ENCODE assay signal across 19 cellular contexts in the genomic region with DNA sequence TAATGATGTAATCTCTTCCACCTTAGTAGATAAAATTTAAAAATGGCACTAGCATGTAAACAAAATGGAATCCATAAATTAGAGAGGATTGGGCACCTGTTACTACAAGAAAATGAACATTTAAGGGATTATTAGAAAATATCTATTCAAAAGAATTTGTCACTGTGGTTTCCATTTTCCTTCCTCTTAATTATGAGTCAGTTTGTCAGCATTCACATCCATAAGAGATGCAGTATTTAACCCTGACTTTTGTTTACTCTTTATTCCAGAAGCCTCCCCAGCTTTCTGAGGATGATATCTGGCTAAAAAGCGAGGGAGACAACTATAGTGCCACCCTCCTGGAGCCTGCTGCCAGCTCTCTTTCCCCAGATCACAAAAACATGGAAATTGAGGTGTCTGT.
DNase-seq lines count a peak whose midpoint lies in the region; ATAC-seq and TF ChIP-seq lines count a peak whose summit lies in the region.
"Had no signal": no experiment of that assay in that cellular context is flagged by ENCODE, and none has a peak within 500 bp of the region (broad histone marks: within the 10 kb centered on the region; RNA-seq: fewer than 3 reads in every experiment).

No MANE protein-coding gene starts in this region.

- H3K36me3 Mint-ChIP-seq in stimulated activated naive B cell treated with anti-CD40 and anti-IgM and Interleukin-4, amounts not matched to agents 10 μg/mL and 1 μg/mL and 100 μg/mL, for 72 hours, result peaks cover 73 to 81% of the 10 kb centered on the region in 2 donors
- H3K36me3 Mint-ChIP-seq in osteocyte (ENCODE audit: unreplicated experiment), result peaks cover 31% of the 10 kb centered on the region

- H3K79me2 ChIP-seq in fibroblast of lung (ENCODE audit: control insufficient read depth, insufficient read depth, low read length), result peaks cover 97% of the 10 kb centered on the region

- no peak overlapping the region for H3K4me3 ChIP-seq in fibroblast of lung (replicated peaks in 1 of 4; ENCODE audit: control extremely low read depth in 1 of 4, insufficient read depth in 1 of 4, low read depth in 3 of 4, low read length in 4 of 4)
- H3K4me3 ChIP-seq: GM12878 had no signal

- peaks cover 49 to 84% of the 10 kb centered on the region in 2 donors for H3K4me1 Mint-ChIP-seq in stimulated activated naive B cell treated with anti-CD40 and anti-IgM and Interleukin-4, amounts not matched to agents 10 μg/mL and 1 μg/mL and 100 μg/mL, for 72 hours
- peaks cover 41% of the 10 kb centered on the region for H3K4me1 Mint-ChIP-seq in osteocyte (ENCODE audit: unreplicated experiment)

- H3K9ac ChIP-seq in fibroblast of lung (ENCODE audit: insufficient read depth, low read length), result no peak overlapping the region
- H3K9ac ChIP-seq: KMS-11 had no signal

- H4K20me1 ChIP-seq in fibroblast of lung (ENCODE audit: control insufficient read depth, extremely low read depth, insufficient read depth, low read length), result peaks cover 3% of the 10 kb centered on the region

- H3K27me3 Mint-ChIP-seq in stimulated activated naive B cell treated with anti-CD40 and anti-IgM and Interleukin-4, amounts not matched to agents 10 μg/mL and 1 μg/mL and 100 μg/mL, for 72 hours, result no peaks in the 10 kb centered on the region
- H3K27me3 Mint-ChIP-seq in osteocyte (ENCODE audit: unreplicated experiment), result no peaks in the 10 kb centered on the region
- H3K27me3 Mint-ChIP-seq: CD4-positive, CD25-positive, alpha-beta regulatory T cell had no signal

- H2AFZ ChIP-seq in fibroblast of lung (ENCODE audit: low read length), result no peak overlapping the region

- peak overlapping the region; percentile 0 for H3K27ac ChIP-seq in fibroblast of lung (ENCODE audit: insufficient read depth, low read length)
- H3K27ac ChIP-seq: KMS-11 had no signal

- H3K4me1 ChIP-seq in fibroblast of lung (ENCODE audit: control insufficient read depth, extremely low read depth, insufficient read depth, low read length), result peaks cover 28% of the 10 kb centered on the region

- DNase-seq in ELR (ENCODE audit: low read depth) (peak; percentile 54), M059J (ENCODE audit: low read depth) (peak; percentile 38), fibroblast of lung (ENCODE audit: low read depth in 2 of 2) (no peak), osteocyte (ENCODE audit: extremely low spot score, unreplicated experiment) (no peak), OCI-M1 (lab: John Stamatoyannopoulos, UW) (no peak)
- DNase-seq in stimulated activated naive B cell treated with anti-CD40 and anti-IgM and Interleukin-4, amounts not matched to agents 10 μg/mL and 1 μg/mL and 100 μg/mL, for 72 hours, result no peak
- DNase-seq: CD4-positive, CD25-positive, alpha-beta regulatory T cell; COR-L47; GOT3; NCI-H1417; NCI-H187; NCI-H2107; NCI-H510A; NCI-H748 treated with DMSO at 0.1 percent for 48 hours; NK-92 treated with Interleukin-12 subunit alpha and Interleukin-12 subunit beta, amount 100 ng/mL, for 24 hours; SHP77 treated with DMSO at 0.1 percent for 48 hours had no signal

- H3K36me3 ChIP-seq in fibroblast of lung (ENCODE audit: control insufficient read depth, insufficient read depth, low read length), result peaks cover 17% of the 10 kb centered on the region

- no peaks in the 10 kb centered on the region for H3K9me3 ChIP-seq in fibroblast of lung (ENCODE audit: control insufficient read depth, insufficient read depth, low read depth, low read length)

- H3K4me2 ChIP-seq in fibroblast of lung (ENCODE audit: extremely low read depth, insufficient read depth, low read length), result no peak overlapping the region
- H3K4me2 ChIP-seq: KMS-11 had no signal

- no peak for TF ChIP-seq CTCF in fibroblast of lung (conservative IDR thresholded peaks at IDR 0.05 in 1 of 2, IDR thresholded peaks at IDR 0.05 in 1 of 2; ENCODE audit: low read depth in 1 of 2, low read length in 2 of 2)
- no peak for TF ChIP-seq CTCF in osteocyte (IDR thresholded peaks at IDR 0.05)

- peaks cover 0 to 3% of the 10 kb centered on the region in 2 donors for H3K9me3 Mint-ChIP-seq in stimulated activated naive B cell treated with anti-CD40 and anti-IgM and Interleukin-4, amounts not matched to agents 10 μg/mL and 1 μg/mL and 100 μg/mL, for 72 hours
- no peaks in the 10 kb centered on the region for H3K9me3 Mint-ChIP-seq in osteocyte (ENCODE audit: unreplicated experiment)
- H3K9me3 Mint-ChIP-seq: CD4-positive, CD25-positive, alpha-beta regulatory T cell had no signal

- peak overlapping the region in 1 of 2 donors; percentile 15 for H3K4me3 Mint-ChIP-seq in stimulated activated naive B cell treated with anti-CD40 and anti-IgM and Interleukin-4, amounts not matched to agents 10 μg/mL and 1 μg/mL and 100 μg/mL, for 72 hours
- no peak overlapping the region for H3K4me3 Mint-ChIP-seq in osteocyte (ENCODE audit: unreplicated experiment)
- H3K4me3 Mint-ChIP-seq: CD4-positive, CD25-positive, alpha-beta regulatory T cell had no signal

- no peak for ATAC-seq in stimulated activated naive B cell treated with anti-CD40 and anti-IgM and Interleukin-4, amounts not matched to agents 10 μg/mL and 1 μg/mL and 100 μg/mL, for 72 hours (replicated peaks)
- ATAC-seq in HG02623 (IDR thresholded peaks at IDR 0.05; ENCODE audit: unreplicated experiment), result no peak
- ATAC-seq: GM12878 had no signal

- H3K27me3 ChIP-seq in fibroblast of lung (ENCODE audit: control insufficient read depth, insufficient read depth, low read length), result no peaks in the 10 kb centered on the region

- H3K27ac Mint-ChIP-seq in stimulated activated naive B cell treated with anti-CD40 and anti-IgM and Interleukin-4, amounts not matched to agents 10 μg/mL and 1 μg/mL and 100 μg/mL, for 72 hours, result peak overlapping the region; percentile 84
- no peak overlapping the region for H3K27ac Mint-ChIP-seq in osteocyte (ENCODE audit: unreplicated experiment)

Comparison
In these comparisons a context has a peak if more than half of its experiments do, and no peak if none do; other contexts are left out.
1. DNase-seq: peak in ELR (single experiment) and M059J (single experiment); none in fibroblast of lung (0 of 2), stimulated activated naive B cell treated with anti-CD40 and anti-IgM and Interleukin-4, amounts not matched to agents 10 μg/mL and 1 μg/mL and 100 μg/mL, for 72 hours (single experiment), osteocyte (single experiment) and OCI-M1 (single experiment).